9 cellular contexts compared by ENCODE assay signal in genomic region chr22:43088616-43088978, GRCh38. TPM values are rescaled to one million over a fixed set of nuclear protein-coding genes. Genes with fewer than 3 reads are reported as not detected.
DNase-seq lines count a peak whose midpoint lies in the region; TF ChIP-seq lines count a peak whose summit lies in the region.
"Had no signal": no experiment of that assay in that cellular context is flagged by ENCODE, and none has a peak within 500 bp of the region (broad histone marks: within the 10 kb centered on the region; RNA-seq: fewer than 3 reads in every experiment).

No MANE protein-coding gene starts in this region.

- H3K14ac ChIP-seq in neuronal stem cell (ENCODE audit: low read length): no peak overlapping the region

- H2BK120ac ChIP-seq in neuronal stem cell (ENCODE audit: low read depth, low read length): no peak overlapping the region

- intact Hi-C loops in dorsolateral prefrontal cortex (cut with DNase I): loop anchor here in 1 of 2 donors (2.0 to 10.0 kb wide), 2 partner anchors 232 to 304 kb away; partner anchors contain the start of gene ARFGAP3

- no peaks in the 10 kb centered on the region for H3K27me3 Mint-ChIP-seq in CD8-positive, alpha-beta memory T cell

- H4K8ac ChIP-seq in neuronal stem cell (ENCODE audit: low read depth, low read length): no peak overlapping the region

- H3K4me2 ChIP-seq in neuronal stem cell (ENCODE audit: insufficient read depth, low read length, poor library complexity, severe bottlenecking): peak overlapping the region; percentile 82

- H2BK15ac ChIP-seq in neuronal stem cell (ENCODE audit: low read length): no peak overlapping the region

- H3K4me1 ChIP-seq in CD8-positive, alpha-beta memory T cell (ENCODE audit: insufficient read depth, low read length): peaks cover 11% of the 10 kb centered on the region
- H3K4me1 ChIP-seq in neuronal stem cell (ENCODE audit: control insufficient read depth in 2 of 2, insufficient read depth in 1 of 2, low read depth in 1 of 2, low read length in 2 of 2): peaks cover 0 to 3% of the 10 kb centered on the region in 2 donors

- peak overlapping the region; percentile 87 for H3K9ac ChIP-seq in neuronal stem cell (ENCODE audit: low read depth, low read length, poor library complexity)

- H3K79me1 ChIP-seq in neuronal stem cell (ENCODE audit: low read depth, low read length): peaks cover 5% of the 10 kb centered on the region

- no peak overlapping the region for H3K18ac ChIP-seq in neuronal stem cell (ENCODE audit: low read length)

- CTCF ChIA-PET in CD8-positive, alpha-beta memory T cell (lab: Charles Lee): no interaction called here

- DNase-seq in CD8-positive, alpha-beta memory T cell: no peak
- DNase-seq in LNCaP clone FGC (ENCODE audit: low read depth) (no peak), dorsolateral prefrontal cortex (no peak), neuronal stem cell (ENCODE audit: low spot score) (no peak), NCI-H1105 (lab: John Stamatoyannopoulos, UW) (no peak), NCI-H2171 (lab: John Stamatoyannopoulos, UW) (no peak), GM19240 (ENCODE audit: insufficient read length, low spot score) (no peak), foreskin melanocyte (no peak)

- no CpG with 5 or more reads among the region's 9 CpGs for WGBS in neuronal stem cell (ENCODE audit: extremely low coverage in 2 of 2, insufficient read length in 2 of 2, insufficient replicate concordance in 1 of 2), 2 donors

- H3K36me3 ChIP-seq in CD8-positive, alpha-beta memory T cell (ENCODE audit: insufficient read depth, low read length): no peaks in the 10 kb centered on the region
- peaks cover 0 to 8% of the 10 kb centered on the region in 2 donors for H3K36me3 ChIP-seq in neuronal stem cell (replicated peaks in 1 of 2; ENCODE audit: control insufficient read depth in 2 of 2, insufficient read depth in 2 of 2, low read length in 2 of 2)

- no peak overlapping the region for H2BK5ac ChIP-seq in neuronal stem cell (ENCODE audit: low read length)

- H3K27ac ChIP-seq in CD8-positive, alpha-beta memory T cell (ENCODE audit: low read depth, low read length): peak overlapping the region; percentile 55
- H3K27ac ChIP-seq in dorsolateral prefrontal cortex (peak overlapping the region in 12 of 59 donors; percentile 4 to 85 (median 52)), neuronal stem cell (replicated peaks; ENCODE audit: low read length) (no peak overlapping the region)

- peak overlapping the region; percentile 66 for H3K4me3 ChIP-seq in CD8-positive, alpha-beta memory T cell (ENCODE audit: low read length)
- H3K4me3 ChIP-seq in LNCaP clone FGC (ENCODE audit: low read depth, low read length) (peak overlapping the region; percentile 60), dorsolateral prefrontal cortex (peak overlapping the region; percentile 62 to 97 (median 88)), neuronal stem cell (ENCODE audit: low read length in 2 of 2) (peak overlapping the region; percentile 73 to 91)

- H3K9me3 Mint-ChIP-seq in CD8-positive, alpha-beta memory T cell: no peaks in the 10 kb centered on the region

- TF ChIP-seq CTCF in LNCaP clone FGC (IDR thresholded peaks at IDR 0.05; ENCODE audit: control insufficient read depth, extremely low read depth, insufficient read depth): no peak
- no peak for TF ChIP-seq CTCF in dorsolateral prefrontal cortex (IDR thresholded peaks at IDR 0.05 in 54 of 56, conservative IDR thresholded peaks at IDR 0.05 in 2 of 56; ENCODE audit: low read depth in 1 of 56, partially characterized antibody in 56 of 56)

- H3K4me1 Mint-ChIP-seq in CD8-positive, alpha-beta memory T cell: peaks cover 27 to 37% (median 31%) of the 10 kb centered on the region in 3 donors

- H2AFZ ChIP-seq in neuronal stem cell (ENCODE audit: low read length): peak overlapping the region; percentile 96

- no peak overlapping the region for H3K4ac ChIP-seq in neuronal stem cell (ENCODE audit: low read length)

- H3K36me3 Mint-ChIP-seq in CD8-positive, alpha-beta memory T cell: peaks cover 0 to 5% (median 3%) of the 10 kb centered on the region in 3 donors

- peak overlapping the region; percentile 52 to 97 (median 94) for H3K27ac Mint-ChIP-seq in CD8-positive, alpha-beta memory T cell

- no peak overlapping the region for H3K23ac ChIP-seq in neuronal stem cell (ENCODE audit: low read depth, low read length, poor library complexity)

- H2AK5ac ChIP-seq in neuronal stem cell (ENCODE audit: low read depth, low read length): no peak overlapping the region

- H2BK12ac ChIP-seq in neuronal stem cell (ENCODE audit: low read length): no peak overlapping the region

- no peaks in the 10 kb centered on the region for H3K27me3 ChIP-seq in CD8-positive, alpha-beta memory T cell (ENCODE audit: insufficient read depth, low read length, poor library complexity, severe bottlenecking)
- no peaks in the 10 kb centered on the region for H3K27me3 ChIP-seq in dorsolateral prefrontal cortex
- H3K27me3 ChIP-seq in neuronal stem cell (ENCODE audit: control insufficient read depth in 3 of 3, insufficient read depth in 3 of 3, low read depth in 1 of 3, low read length in 3 of 3): no peaks in the 10 kb centered on the region

- no peak overlapping the region for H4K91ac ChIP-seq in neuronal stem cell (ENCODE audit: low read depth, low read length, poor library complexity)

- no peaks in the 10 kb centered on the region for H3K9me3 ChIP-seq in CD8-positive, alpha-beta memory T cell (ENCODE audit: low read length)
- no peaks in the 10 kb centered on the region for H3K9me3 ChIP-seq in neuronal stem cell (replicated peaks in 1 of 2; ENCODE audit: control insufficient read depth in 2 of 2, insufficient read depth in 1 of 2, low read depth in 1 of 2, low read length in 2 of 2)

- POLR2A ChIA-PET in CD8-positive, alpha-beta memory T cell (lab: Charles Lee): interaction anchor here (0.6 kb wide), 1 partner anchor 1578 kb away, joined by 5 read pairs; no protein-coding TSS in a partner anchor

- peak overlapping the region; percentile 82 to 97 (median 91) for H3K4me3 Mint-ChIP-seq in CD8-positive, alpha-beta memory T cell

RNA-seq across cellular contexts. Expression of gene TTLL1, which starts 0.6 kb away (rescaled TPM):
- total RNA-seq in CD8-positive, alpha-beta memory T cell: 1 to 10 TPM; 4.3 to 5.0 TPM
- polyA plus RNA-seq in CD8-positive, alpha-beta memory T cell: 15.8 TPM
- 10 to 100 TPM; 11.0 to 24.3 (median 16.5) TPM for total RNA-seq in dorsolateral prefrontal cortex
- polyA plus RNA-seq in neuronal stem cell (2013, experiment 1 of 2): 18.5 TPM
- 17.6 TPM for polyA plus RNA-seq in neuronal stem cell (2013, experiment 2 of 2)

RNA-seq across cellular contexts. Expression of gene BIK, which starts 22.0 kb away (rescaled TPM):
- 1 to 10 TPM; 4.0 to 4.1 TPM for total RNA-seq in CD8-positive, alpha-beta memory T cell
- polyA plus RNA-seq in CD8-positive, alpha-beta memory T cell: 7.2 TPM
- under 1 TPM in 4 of 120 experiments, not detected in 116; 0.46 to 0.56 (median 0.54) TPM for total RNA-seq in dorsolateral prefrontal cortex
- polyA plus RNA-seq in neuronal stem cell (2013, experiment 1 of 2): 1.3 TPM
- 1.0 TPM for polyA plus RNA-seq in neuronal stem cell (2013, experiment 2 of 2)
- total RNA-seq: RPMI7951 had no signal

RNA-seq across cellular contexts. Expression of gene MCAT, which starts 54.6 kb away (rescaled TPM):
- total RNA-seq in CD8-positive, alpha-beta memory T cell: 10 to 100 TPM; 28.4 to 29.3 TPM
- polyA plus RNA-seq in CD8-positive, alpha-beta memory T cell: 9.7 TPM
- 10 to 100 TPM; 10.7 to 29.7 (median 20.7) TPM for total RNA-seq in dorsolateral prefrontal cortex
- 14.6 TPM for polyA plus RNA-seq in neuronal stem cell (2013, experiment 1 of 2)
- polyA plus RNA-seq in neuronal stem cell (2013, experiment 2 of 2): 12.4 TPM
